ENCODE assay signal across 1 cellular context in the genomic region with DNA sequence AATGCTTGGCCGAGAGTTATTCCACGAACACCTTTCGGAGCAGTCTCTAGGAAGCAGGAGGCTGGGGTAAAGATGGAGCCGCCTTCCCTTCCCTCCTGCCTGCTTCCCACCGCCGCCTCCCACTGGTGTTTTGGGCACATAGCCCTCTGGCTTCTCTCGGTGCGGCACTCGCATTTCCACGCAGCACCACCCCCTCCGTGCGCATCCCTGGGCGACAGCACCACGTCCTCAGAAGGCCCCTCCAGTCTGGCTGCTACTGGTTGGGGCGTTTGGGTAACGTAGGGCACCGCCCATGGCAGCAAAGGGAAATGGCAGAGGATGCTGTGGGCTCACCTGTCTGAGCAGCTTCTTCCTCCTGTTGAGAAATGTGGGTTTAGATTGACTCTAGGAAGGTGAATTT.
TF ChIP-seq lines count a peak whose summit lies in the region.

No MANE protein-coding gene starts in this region.

TF ChIP-seq in A549, 52 proteins besides CTCF, POLR2A, EP300 and RAD21 (continued from another document):
- TF ChIP-seq HMGXB4 (CRISPR knock-in tag; IDR thresholded peaks at IDR 0.05; ENCODE audit: borderline replicate concordance), result no peak
- TF ChIP-seq POLR2AphosphoS2 (conservative IDR thresholded peaks at IDR 0.05; ENCODE audit: low read length), result no peak; the same call in 1 of the 2 replicates
